ENCODE assay signal across 18 cellular contexts in the genomic region with DNA sequence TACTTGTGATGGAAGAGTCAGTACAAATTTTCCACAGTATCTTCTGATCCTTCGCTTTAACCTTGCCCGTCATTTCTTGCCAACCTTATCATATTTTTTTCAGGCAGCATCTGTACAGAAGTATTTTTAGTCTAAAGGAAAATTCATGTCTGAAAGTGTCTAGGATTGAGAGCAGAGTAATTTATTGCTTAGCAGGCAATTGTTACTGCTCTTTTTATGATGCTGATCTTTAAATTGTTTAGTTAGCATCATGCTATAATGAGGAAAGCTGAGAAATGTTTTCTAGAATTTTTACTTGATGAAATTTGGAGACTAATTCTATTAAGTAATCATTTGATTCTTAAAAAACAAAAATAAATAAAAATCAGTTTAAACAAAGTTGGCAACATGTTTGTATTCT.
"Had no signal": no experiment of that assay in that cellular context is flagged by ENCODE, and none has a peak within 500 bp of the region (broad histone marks: within the 10 kb centered on the region; RNA-seq: fewer than 3 reads in every experiment).

No MANE protein-coding gene starts in this region.

- H3K4me3 Mint-ChIP-seq: activated B cell treated with CpG ODN at 0.5 μM for 24 hours; activated CD4-positive, alpha-beta T cell treated with anti-CD3 and anti-CD28 coated beads, Interleukin-2, amount 10 ng/mL, durations not matched to agents 24 days and 14 days; activated naive CD4-positive, alpha-beta T cell treated with anti-CD3 and anti-CD28 coated beads, Interleukin-2, amount 10 ng/mL, durations not matched to agents 7 days and 5 days; effector memory CD8-positive, alpha-beta T cell; stimulated activated naive CD8-positive, alpha-beta T cell treated with anti-CD3 and anti-CD28 coated beads, Interleukin-15, amount 100 ng/mL, for 72 hours; type B pancreatic cell had no signal

- DNase-seq: activated B cell treated with CpG ODN at 0.5 μM for 24 hours; activated CD4-positive, alpha-beta T cell treated with anti-CD3 and anti-CD28 coated beads, Interleukin-2, amount 10 ng/mL, durations not matched to agents 24 days and 14 days; activated CD8-positive, alpha-beta memory T cell treated with anti-CD3 and anti-CD28 coated beads, Interleukin-2, amount 50 U/mL, for 4 hours; activated effector memory CD4-positive, alpha-beta T cell treated with Interleukin-2 at 50 U/mL for 16 hours; activated naive CD4-positive, alpha-beta T cell treated with anti-CD3 and anti-CD28 coated beads, Interleukin-2, amount 10 ng/mL, durations not matched to agents 7 days and 5 days; activated T-cell treated with anti-CD3 and anti-CD28 coated beads, Interleukin-2, amount 50 U/mL, for 48 hours; effector memory CD8-positive, alpha-beta T cell; hippocampal formation; left cardiac atrium; lower lobe of right lung; small intestine; stimulated activated CD4-positive, alpha-beta T cell treated with anti-CD3 and anti-CD28 coated beads, Interleukin-15, amount 100 ng/mL, for 24 hours; stimulated activated CD4-positive, alpha-beta T cell treated with anti-CD3 and anti-CD28 coated beads, Interleukin-2, amount 100 ng/mL, for 48 hours; stimulated activated naive CD8-positive, alpha-beta T cell treated with anti-CD3 and anti-CD28 coated beads, Interleukin-15, amount 100 ng/mL, for 72 hours had no signal

- H3K27me3 ChIP-seq: suprapubic skin had no signal

- H3K27ac Mint-ChIP-seq: activated B cell treated with CpG ODN at 0.5 μM for 24 hours; activated CD4-positive, alpha-beta T cell treated with anti-CD3 and anti-CD28 coated beads, Interleukin-2, amount 10 ng/mL, durations not matched to agents 24 days and 14 days; activated naive CD4-positive, alpha-beta T cell treated with anti-CD3 and anti-CD28 coated beads, Interleukin-2, amount 10 ng/mL, durations not matched to agents 7 days and 5 days; stimulated activated naive CD8-positive, alpha-beta T cell treated with anti-CD3 and anti-CD28 coated beads, Interleukin-15, amount 100 ng/mL, for 72 hours; type B pancreatic cell had no signal

- H3K27ac ChIP-seq: lower lobe of right lung, suprapubic skin had no signal

- FAIRE-seq: astrocyte, islet of Langerhans, small intestine had no signal

- H3K4me1 Mint-ChIP-seq: activated naive CD4-positive, alpha-beta T cell treated with anti-CD3 and anti-CD28 coated beads, Interleukin-2, amount 10 ng/mL, durations not matched to agents 7 days and 5 days had no signal

- H3K27me3 Mint-ChIP-seq: activated B cell treated with CpG ODN at 0.5 μM for 24 hours; activated CD4-positive, alpha-beta T cell treated with anti-CD3 and anti-CD28 coated beads, Interleukin-2, amount 10 ng/mL, durations not matched to agents 24 days and 14 days; activated naive CD4-positive, alpha-beta T cell treated with anti-CD3 and anti-CD28 coated beads, Interleukin-2, amount 10 ng/mL, durations not matched to agents 7 days and 5 days; effector memory CD8-positive, alpha-beta T cell; stimulated activated naive CD8-positive, alpha-beta T cell treated with anti-CD3 and anti-CD28 coated beads, Interleukin-15, amount 100 ng/mL, for 72 hours; type B pancreatic cell had no signal

- H3K9me3 ChIP-seq: lower lobe of right lung, suprapubic skin had no signal

- H3K4me3 ChIP-seq: lower lobe of right lung, suprapubic skin had no signal

- ATAC-seq: effector memory CD8-positive, alpha-beta T cell; lower lobe of right lung; stimulated activated naive CD8-positive, alpha-beta T cell treated with anti-CD3 and anti-CD28 coated beads, Interleukin-15, amount 100 ng/mL, for 72 hours had no signal

- H3K9me3 Mint-ChIP-seq: activated B cell treated with CpG ODN at 0.5 μM for 24 hours; activated naive CD4-positive, alpha-beta T cell treated with anti-CD3 and anti-CD28 coated beads, Interleukin-2, amount 10 ng/mL, durations not matched to agents 7 days and 5 days; effector memory CD8-positive, alpha-beta T cell; type B pancreatic cell had no signal
